In the genomic region with DNA sequence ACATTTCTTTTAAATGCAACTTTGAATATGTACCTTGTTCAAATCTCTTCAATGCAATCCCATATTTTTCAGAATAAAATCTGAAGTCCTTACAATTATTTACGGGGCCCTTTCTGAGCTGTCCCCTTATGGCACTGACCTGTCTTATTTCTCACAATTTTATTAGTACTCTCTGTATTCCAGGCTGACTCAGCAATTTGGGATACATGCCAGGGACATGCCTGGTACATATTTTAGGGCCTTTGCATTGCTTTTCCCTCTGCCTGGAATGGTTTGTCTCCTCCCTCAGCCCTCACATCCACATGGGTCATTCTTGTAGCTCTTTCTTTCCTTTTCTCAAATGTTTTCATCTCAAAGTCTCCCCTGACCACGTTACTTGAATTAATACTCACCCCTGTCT, we compare ENCODE assay signal across 18 cellular contexts.
DNase-seq lines count a peak whose midpoint lies in the region; ATAC-seq and TF ChIP-seq lines count a peak whose summit lies in the region.
"Had no signal": no experiment of that assay in that cellular context is flagged by ENCODE, and none has a peak within 500 bp of the region (broad histone marks: within the 10 kb centered on the region; RNA-seq: fewer than 3 reads in every experiment).

No MANE protein-coding gene starts in this region.

- H3K4me1 Mint-ChIP-seq in MCF 10A (ENCODE audit: insufficient read depth, unreplicated experiment): peaks cover 9% of the 10 kb centered on the region
- H3K4me1 Mint-ChIP-seq: stimulated activated naive CD8-positive, alpha-beta T cell treated with anti-CD3 and anti-CD28 coated beads, Interleukin-15, amount 100 ng/mL, for 72 hours had no signal

- BruUV-seq in MCF 10A (replicated peaks; lab: Mats Ljungman, UMichigan): no TSS peak

- H3K36me3 ChIP-seq in breast epithelium: no peaks in the 10 kb centered on the region
- H3K36me3 ChIP-seq in adipocyte (ENCODE audit: control insufficient read depth, insufficient read depth, low read length, severe bottlenecking): no peaks in the 10 kb centered on the region
- H3K36me3 ChIP-seq: colonic mucosa had no signal

- CTCF ChIA-PET in MCF 10A (lab: Yijun Ruan, JAX): interaction anchor here (1.8 kb wide), 1 partner anchor 9 kb away, joined by 4 read pairs; no protein-coding TSS in a partner anchor

- no peaks in the 10 kb centered on the region for H3K36me3 Mint-ChIP-seq in MCF 10A (ENCODE audit: insufficient read depth, unreplicated experiment)
- H3K36me3 Mint-ChIP-seq: activated naive CD4-positive, alpha-beta T cell treated with anti-CD3 and anti-CD28 coated beads, Interleukin-2, amount 50 U/mL, for 72 hours had no signal

- DNase-seq in MCF 10A (ENCODE audit: unreplicated experiment) (peak; percentile 69), breast epithelium (ENCODE audit: low spot score in 2 of 2) (no peak), adipocyte (ENCODE audit: low read depth) (peak; percentile 50), fibroblast of pulmonary artery (ENCODE audit: low read depth) (peak; percentile 62), medulla oblongata (ENCODE audit: extremely low spot score) (no peak), left cardiac atrium (no peak)
- no peak for DNase-seq in activated naive CD4-positive, alpha-beta T cell treated with anti-CD3 and anti-CD28 coated beads, Interleukin-2, amount 50 U/mL, for 16 hours
- DNase-seq in activated CD4-positive, alpha-beta T cell treated with anti-CD3 and anti-CD28 coated beads, Interleukin-2, amount 50 U/mL, for 1 hour: no peak
- DNase-seq: 8988T; CD4-positive, alpha-beta T cell; colonic mucosa; hypothalamus; NCI-H2081; NCI-H526 treated with DMSO at 0.1 percent for 48 hours; stimulated activated naive CD8-positive, alpha-beta T cell treated with anti-CD3 and anti-CD28 coated beads, Interleukin-15, amount 100 ng/mL, for 72 hours had no signal

- POLR2A ChIA-PET in MCF 10A (lab: Yijun Ruan, JAX): no interaction called here

- no peak overlapping the region for H3K4me3 Mint-ChIP-seq in MCF 10A (ENCODE audit: unreplicated experiment)
- H3K4me3 Mint-ChIP-seq: CD4-positive, alpha-beta T cell; stimulated activated naive CD8-positive, alpha-beta T cell treated with anti-CD3 and anti-CD28 coated beads, Interleukin-15, amount 100 ng/mL, for 72 hours had no signal

- no peak overlapping the region for H3K9ac ChIP-seq in adipocyte (ENCODE audit: low read length)

- no peaks in the 10 kb centered on the region for H3K27me3 Mint-ChIP-seq in MCF 10A (ENCODE audit: insufficient read depth, unreplicated experiment)
- H3K27me3 Mint-ChIP-seq: CD4-positive, alpha-beta T cell; stimulated activated naive CD8-positive, alpha-beta T cell treated with anti-CD3 and anti-CD28 coated beads, Interleukin-15, amount 100 ng/mL, for 72 hours had no signal

- H3K27ac Mint-ChIP-seq in MCF 10A (ENCODE audit: low read depth, unreplicated experiment): peak overlapping the region; percentile 69
- H3K27ac Mint-ChIP-seq: activated naive CD4-positive, alpha-beta T cell treated with anti-CD3 and anti-CD28 coated beads, Interleukin-2, amount 50 U/mL, for 72 hours; CD4-positive, alpha-beta T cell; stimulated activated naive CD8-positive, alpha-beta T cell treated with anti-CD3 and anti-CD28 coated beads, Interleukin-15, amount 100 ng/mL, for 72 hours had no signal

- TF ChIP-seq POLR2A in breast epithelium (IDR thresholded peaks at IDR 0.05): no peak

- ATAC-seq in left cardiac atrium: no peak
- ATAC-seq: activated CD4-positive, CD25-positive, alpha-beta regulatory T cell treated with anti-CD3 and anti-CD28 coated beads, Interleukin-2, amount 50 U/mL, for 24 hours; activated naive CD4-positive, alpha-beta T cell treated with anti-CD3 and anti-CD28 coated beads, Interleukin-2, amount 50 U/mL, for 72 hours; stimulated activated naive CD8-positive, alpha-beta T cell treated with anti-CD3 and anti-CD28 coated beads, Interleukin-15, amount 100 ng/mL, for 72 hours had no signal

- intact Hi-C loops in MCF 10A (cut with micrococcal nuclease): no loop called here
- intact Hi-C loops in breast epithelium (cut with DNase I; ENCODE audit: low total_unique reads): no loop called here
- intact Hi-C loops in left cardiac atrium (cut with DNase I): loop anchor here in 1 of 2 donors (5.0 kb wide), 1 partner anchor 424 kb away; no protein-coding TSS in a partner anchor

- H3K9me3 Mint-ChIP-seq in MCF 10A (ENCODE audit: unreplicated experiment): peaks cover 12% of the 10 kb centered on the region
- H3K9me3 Mint-ChIP-seq: CD4-positive, alpha-beta T cell; stimulated activated naive CD8-positive, alpha-beta T cell treated with anti-CD3 and anti-CD28 coated beads, Interleukin-15, amount 100 ng/mL, for 72 hours had no signal

- H3K9me3 ChIP-seq in breast epithelium (no peaks in the 10 kb centered on the region), adipocyte (ENCODE audit: control insufficient read depth, low read length) (no peaks in the 10 kb centered on the region)
- H3K9me3 ChIP-seq: colonic mucosa had no signal

- no peak overlapping the region for H3K4me3 ChIP-seq in breast epithelium
- no peak overlapping the region for H3K4me3 ChIP-seq in adipocyte (ENCODE audit: low read length)
- no peak overlapping the region for H3K4me3 ChIP-seq in fibroblast of pulmonary artery (replicated peaks; ENCODE audit: low read depth, low read length)
- H3K4me3 ChIP-seq: colonic mucosa had no signal

- H3K4me1 ChIP-seq in breast epithelium (no peaks in the 10 kb centered on the region), adipocyte (ENCODE audit: control insufficient read depth, insufficient read depth, low read length) (peaks cover 4% of the 10 kb centered on the region)
- H3K4me1 ChIP-seq: colonic mucosa had no signal

- no peak overlapping the region for H3K27ac ChIP-seq in breast epithelium
- H3K27ac ChIP-seq: colonic mucosa, HL-60 had no signal

- TF ChIP-seq CTCF in MCF 10A (IDR thresholded peaks at IDR 0.05; ENCODE audit: unreplicated experiment): no peak
- TF ChIP-seq CTCF in breast epithelium (IDR thresholded peaks at IDR 0.05): no peak
- TF ChIP-seq CTCF in fibroblast of pulmonary artery (IDR thresholded peaks at IDR 0.05; ENCODE audit: low read length, missing control alignments): no peak

- H3K27me3 ChIP-seq in breast epithelium (no peaks in the 10 kb centered on the region), adipocyte (replicated peaks; ENCODE audit: control insufficient read depth, insufficient read depth, low read length) (no peaks in the 10 kb centered on the region)
- H3K27me3 ChIP-seq: colonic mucosa had no signal

Comparison
In these comparisons a context has a peak if more than half of its experiments do, and no peak if none do; other contexts are left out.
1. DNase-seq: peak in MCF 10A (single experiment), adipocyte (single experiment) and fibroblast of pulmonary artery (single experiment); none in breast epithelium (0 of 2), medulla oblongata (single experiment), activated naive CD4-positive, alpha-beta T cell treated with anti-CD3 and anti-CD28 coated beads, Interleukin-2, amount 50 U/mL, for 16 hours (single experiment), activated CD4-positive, alpha-beta T cell treated with anti-CD3 and anti-CD28 coated beads, Interleukin-2, amount 50 U/mL, for 1 hour (single experiment) and left cardiac atrium (single experiment).